ENCODE assay signal across 8 cellular contexts in the genomic region with DNA sequence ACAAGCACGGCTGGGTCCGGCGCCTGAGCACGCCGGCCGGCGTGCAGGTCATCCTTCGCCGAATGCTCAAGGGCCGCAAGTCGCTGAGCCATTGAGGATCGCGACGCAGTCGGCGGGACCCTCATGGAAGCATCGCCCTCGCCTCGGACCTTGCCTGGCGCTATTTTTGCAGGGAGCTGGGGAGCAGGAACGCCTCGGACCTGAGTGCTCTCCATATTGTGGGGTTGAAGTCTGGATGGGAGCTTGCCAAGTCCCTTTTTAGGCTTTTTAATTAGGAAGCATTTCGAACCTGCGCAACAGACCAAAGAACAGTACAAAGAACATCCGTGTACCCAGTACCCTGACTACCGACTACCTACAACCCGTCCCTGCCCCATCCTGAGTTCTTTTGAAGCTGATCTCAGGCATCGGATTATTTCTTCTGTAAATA. TPM values are rescaled to one million over a fixed set of nuclear protein-coding genes. Genes with fewer than 3 reads are reported as not detected.
DNase-seq lines count a peak whose midpoint lies in the region; ATAC-seq and TF ChIP-seq lines count a peak whose summit lies in the region.

No MANE protein-coding gene starts in this region.

- peaks cover 48 to 70% (median 60%) of the 10 kb centered on the region in 3 donors for H3K4me1 Mint-ChIP-seq in CD8-positive, alpha-beta memory T cell
- H3K4me1 Mint-ChIP-seq in dendritic cell treated with granulocyte-macrophage colony-stimulating factor and Interleukin-4, amounts not matched to agents 40 ng/mL and 50 ng/mL, for 4 days (ENCODE audit: low read depth), result peaks cover 65% of the 10 kb centered on the region
- peaks cover 57% of the 10 kb centered on the region for H3K4me1 Mint-ChIP-seq in nephron progenitor cell

- H3K9me3 Mint-ChIP-seq in CD8-positive, alpha-beta memory T cell, result no peaks in the 10 kb centered on the region
- H3K9me3 Mint-ChIP-seq in dendritic cell treated with granulocyte-macrophage colony-stimulating factor and Interleukin-4, amounts not matched to agents 40 ng/mL and 50 ng/mL, for 4 days, result no peaks in the 10 kb centered on the region
- no peaks in the 10 kb centered on the region for H3K9me3 Mint-ChIP-seq in nephron progenitor cell

- H3K4me1 ChIP-seq in CD8-positive, alpha-beta memory T cell (ENCODE audit: insufficient read depth, low read length), result peaks cover 42% of the 10 kb centered on the region

- POLR2A ChIA-PET in CD8-positive, alpha-beta memory T cell (lab: Charles Lee), result interaction anchor here (0.8 kb wide), 1 partner anchor 29 kb away, joined by 3 read pairs; a partner anchor contains a TSS

- peak overlapping the region; percentile 92 for H3K4me3 ChIP-seq in CD8-positive, alpha-beta memory T cell (ENCODE audit: low read length)
- H3K4me3 ChIP-seq in MG63, result peak overlapping the region; percentile 80

- H3K36me3 Mint-ChIP-seq in CD8-positive, alpha-beta memory T cell, result peaks cover 0 to 13% (median 0%) of the 10 kb centered on the region in 3 donors
- H3K36me3 Mint-ChIP-seq in dendritic cell treated with granulocyte-macrophage colony-stimulating factor and Interleukin-4, amounts not matched to agents 40 ng/mL and 50 ng/mL, for 4 days (ENCODE audit: low read depth), result peaks cover 40% of the 10 kb centered on the region
- H3K36me3 Mint-ChIP-seq in nephron progenitor cell (ENCODE audit: low read depth), result peaks cover under 1% of the 10 kb centered on the region

- peak overlapping the region in 6 of 8 donors; percentile 72 to 99 (median 84) for H3K27ac Mint-ChIP-seq in CD8-positive, alpha-beta memory T cell
- peak overlapping the region; percentile 92 for H3K27ac Mint-ChIP-seq in dendritic cell treated with granulocyte-macrophage colony-stimulating factor and Interleukin-4, amounts not matched to agents 40 ng/mL and 50 ng/mL, for 4 days
- H3K27ac Mint-ChIP-seq in nephron progenitor cell, result peak overlapping the region; percentile 61

- H3K27me3 ChIP-seq in CD8-positive, alpha-beta memory T cell (ENCODE audit: insufficient read depth, low read length, poor library complexity, severe bottlenecking), result no peaks in the 10 kb centered on the region
- H3K27me3 ChIP-seq in MG63, result no peaks in the 10 kb centered on the region

- H3K9me3 ChIP-seq in CD8-positive, alpha-beta memory T cell (ENCODE audit: low read length), result no peaks in the 10 kb centered on the region
- H3K9me3 ChIP-seq in MG63, result no peaks in the 10 kb centered on the region

- TF ChIP-seq CTCF in nephron progenitor cell (IDR thresholded peaks at IDR 0.05), result no peak

- H3K4me3 Mint-ChIP-seq in CD8-positive, alpha-beta memory T cell, result peak overlapping the region; percentile 87 to 100 (median 90)
- H3K4me3 Mint-ChIP-seq in dendritic cell treated with granulocyte-macrophage colony-stimulating factor and Interleukin-4, amounts not matched to agents 40 ng/mL and 50 ng/mL, for 4 days, result peak overlapping the region; percentile 85
- peak overlapping the region; percentile 86 for H3K4me3 Mint-ChIP-seq in nephron progenitor cell

- H3K27me3 Mint-ChIP-seq in CD8-positive, alpha-beta memory T cell, result peaks cover 0 to 2% of the 10 kb centered on the region in 2 donors
- no peaks in the 10 kb centered on the region for H3K27me3 Mint-ChIP-seq in dendritic cell treated with granulocyte-macrophage colony-stimulating factor and Interleukin-4, amounts not matched to agents 40 ng/mL and 50 ng/mL, for 4 days
- H3K27me3 Mint-ChIP-seq in nephron progenitor cell (ENCODE audit: low read depth, poor library complexity), result peaks cover 3% of the 10 kb centered on the region

- H3K36me3 ChIP-seq in CD8-positive, alpha-beta memory T cell (ENCODE audit: insufficient read depth, low read length), result no peaks in the 10 kb centered on the region
- H3K36me3 ChIP-seq in MG63, result peaks cover 9% of the 10 kb centered on the region

- ATAC-seq in GM19455 (IDR thresholded peaks at IDR 0.05; ENCODE audit: unreplicated experiment) (no peak), HG03432 (IDR thresholded peaks at IDR 0.05; ENCODE audit: unreplicated experiment) (no peak)

- intact Hi-C loops in dendritic cell treated with granulocyte-macrophage colony-stimulating factor and Interleukin-4, amounts not matched to agents 40 ng/mL and 50 ng/mL, for 4 days (cut with micrococcal nuclease), result no loop called here

- CTCF ChIA-PET in CD8-positive, alpha-beta memory T cell (lab: Charles Lee), result interaction anchor here (0.7 to 1.7 kb wide), 3 partner anchors 22 to 71 kb away, joined by 3 to 6 read pairs (median 3); a partner anchor contains a TSS

- H3K27ac ChIP-seq in CD8-positive, alpha-beta memory T cell (ENCODE audit: low read depth, low read length), result peak overlapping the region; percentile 79

- DNase-seq in CD8-positive, alpha-beta memory T cell, result no peak
- no peak for DNase-seq in MG63
- peak; percentile 63 for DNase-seq in nephron progenitor cell
- DNase-seq in LoVo (ENCODE audit: low spot score), result no peak
- DNase-seq in cerebellar nuclear complex (lab: John Stamatoyannopoulos, UW), result no peak

RNA-seq across cellular contexts. Expression of a gene that starts 0.6 kb away (rescaled TPM):
- total RNA-seq in CD8-positive, alpha-beta memory T cell, result 100 to 1,000 TPM; 136 to 138 TPM
- 227 TPM for polyA plus RNA-seq in CD8-positive, alpha-beta memory T cell
- 17.2 and 26.2 TPM in 2 replicates for total RNA-seq in MG63 (2014; rRNA removed; shearing (Covaris generic); ENCODE audit: low replicate concordance)

RNA-seq across cellular contexts. Expression of a gene that starts 3.1 kb away (rescaled TPM):
- 10 to 100 TPM; 47.9 to 51.1 TPM for total RNA-seq in CD8-positive, alpha-beta memory T cell
- 34.7 TPM for polyA plus RNA-seq in CD8-positive, alpha-beta memory T cell
- total RNA-seq in MG63 (2014; rRNA removed; shearing (Covaris generic); ENCODE audit: low replicate concordance), result 9.1 and 11.6 TPM in 2 replicates

RNA-seq across cellular contexts. Expression of a gene that starts 3.1 kb away (rescaled TPM):
- 1 to 10 TPM; 5.2 to 6.0 TPM for total RNA-seq in CD8-positive, alpha-beta memory T cell
- polyA plus RNA-seq in CD8-positive, alpha-beta memory T cell, result 8.3 TPM
- total RNA-seq in MG63 (2014; rRNA removed; shearing (Covaris generic); ENCODE audit: low replicate concordance), result 1.3 TPM in 1 of 2 replicates, not detected in the other

RNA-seq across cellular contexts. Expression of a gene that starts 24.6 kb away (rescaled TPM):
- total RNA-seq in CD8-positive, alpha-beta memory T cell, result 10 to 100 TPM; 15.2 to 16.2 TPM
- 0.47 TPM for polyA plus RNA-seq in CD8-positive, alpha-beta memory T cell
- total RNA-seq in MG63 (2014; rRNA removed; shearing (Covaris generic); ENCODE audit: low replicate concordance), result 0.10 and 0.46 TPM in 2 replicates

RNA-seq across cellular contexts. Expression of a gene that starts 28.4 kb away (rescaled TPM):
- 1 to 10 TPM; 4.1 to 5.1 TPM for total RNA-seq in CD8-positive, alpha-beta memory T cell
- polyA plus RNA-seq in CD8-positive, alpha-beta memory T cell, result 0.43 TPM
- 1.4 and 3.6 TPM in 2 replicates for total RNA-seq in MG63 (2014; rRNA removed; shearing (Covaris generic); ENCODE audit: low replicate concordance)
